Comparison of ENCODE assay signal across 2 cellular contexts in the genomic region with DNA sequence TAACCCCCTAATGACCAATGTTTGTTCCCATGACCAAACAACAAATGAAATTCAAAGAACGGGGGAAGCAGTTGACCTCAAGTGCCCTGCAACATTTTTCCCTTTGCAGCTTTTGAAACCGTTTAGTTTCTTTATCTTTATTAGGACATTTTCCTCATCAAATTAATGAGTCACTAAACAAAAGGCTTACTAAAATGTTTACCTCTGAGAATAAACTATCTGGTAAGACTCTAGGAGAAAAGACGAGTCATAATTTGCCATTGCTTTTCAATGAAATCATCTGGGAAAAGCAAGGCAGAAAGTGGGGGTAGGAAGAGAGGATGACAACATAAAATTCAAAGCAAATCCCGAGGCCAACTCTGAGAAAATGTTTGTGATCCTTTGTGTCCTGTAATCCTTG.
TF ChIP-seq lines count a peak whose summit lies in the region.

No MANE protein-coding gene starts in this region.

TF ChIP-seq in HepG2, 621 proteins besides CTCF, POLR2A, EP300 and RAD21 (continues in another document):
- TF ChIP-seq ZBTB46 (CRISPR knock-in tag; IDR thresholded peaks at IDR 0.05; ENCODE audit: borderline replicate concordance) (no peak), ZNF569 (CRISPR knock-in tag; IDR thresholded peaks at IDR 0.05; ENCODE audit: borderline replicate concordance) (no peak), DNMT3B (CRISPR knock-in tag; conservative IDR thresholded peaks at IDR 0.05) (0 out of 2 replicates have a peak, but pooled peaks have one; percentile 44), PREB (CRISPR knock-in tag; IDR thresholded peaks at IDR 0.05) (no peak), MXD4 (CRISPR knock-in tag; IDR thresholded peaks at IDR 0.05) (no peak), MED1 (CRISPR knock-in tag; IDR thresholded peaks at IDR 0.05) (no peak), RXRB (CRISPR knock-in tag; IDR thresholded peaks at IDR 0.05; ENCODE audit: borderline replicate concordance) (0 out of 2 replicates have a peak, but pooled peaks have one; percentile 13), NAIF1 (CRISPR knock-in tag; IDR thresholded peaks at IDR 0.05; ENCODE audit: borderline replicate concordance) (no peak), ZBTB21 (CRISPR knock-in tag; IDR thresholded peaks at IDR 0.05) (no peak), MIER3 (CRISPR knock-in tag; IDR thresholded peaks at IDR 0.05; ENCODE audit: borderline replicate concordance) (no peak), ZNF205 (CRISPR knock-in tag; IDR thresholded peaks at IDR 0.05) (peak; percentile 87), ZNF687 (CRISPR knock-in tag; IDR thresholded peaks at IDR 0.05) (no peak)
- TF ChIP-seq, protein P1, sequence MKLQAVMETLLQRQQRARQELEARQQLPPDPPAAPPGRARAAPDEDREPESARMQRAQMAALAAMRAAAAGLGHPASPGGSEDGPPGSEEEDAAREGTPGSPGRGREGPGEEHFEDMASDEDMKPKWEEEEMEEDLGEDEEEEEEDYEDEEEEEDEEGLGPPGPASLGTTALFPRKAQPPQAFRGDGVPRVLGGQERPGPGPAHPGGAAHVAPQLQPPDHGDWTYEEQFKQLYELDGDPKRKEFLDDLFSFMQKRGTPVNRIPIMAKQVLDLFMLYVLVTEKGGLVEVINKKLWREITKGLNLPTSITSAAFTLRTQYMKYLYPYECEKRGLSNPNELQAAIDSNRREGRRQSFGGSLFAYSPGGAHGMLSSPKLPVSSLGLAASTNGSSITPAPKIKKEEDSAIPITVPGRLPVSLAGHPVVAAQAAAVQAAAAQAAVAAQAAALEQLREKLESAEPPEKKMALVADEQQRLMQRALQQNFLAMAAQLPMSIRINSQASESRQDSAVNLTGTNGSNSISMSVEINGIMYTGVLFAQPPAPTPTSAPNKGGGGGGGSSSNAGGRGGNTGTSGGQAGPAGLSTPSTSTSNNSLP (IDR thresholded peaks at IDR 0.05; ENCODE audit: low read depth, low read length) = peak; percentile 22; the same call in 1 of the 2 replicates
- TF ChIP-seq, protein P2, sequence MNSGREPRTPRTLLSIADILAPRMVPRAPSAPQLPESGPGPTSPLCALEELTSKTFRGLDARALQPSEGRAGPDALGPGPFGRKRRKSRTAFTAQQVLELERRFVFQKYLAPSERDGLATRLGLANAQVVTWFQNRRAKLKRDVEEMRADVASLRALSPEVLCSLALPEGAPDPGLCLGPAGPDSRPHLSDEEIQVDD (CRISPR knock-in tag; IDR thresholded peaks at IDR 0.05; ENCODE audit: borderline replicate concordance) = no peak

TF ChIP-seq in GM12878, 131 proteins besides CTCF, POLR2A, EP300 and RAD21:
- TF ChIP-seq SIX5 (IDR thresholded peaks at IDR 0.05; ENCODE audit: low read depth, low read length, severe bottlenecking) (no peak), IKZF2 (IDR thresholded peaks at IDR 0.05) (no peak), ZNF207 (IDR thresholded peaks at IDR 0.05; ENCODE audit: borderline replicate concordance) (no peak), CHD4 (IDR thresholded peaks at IDR 0.05) (no peak), ETV6 (conservative IDR thresholded peaks at IDR 0.05 in 1 of 2, IDR thresholded peaks at IDR 0.05 in 1 of 2; ENCODE audit: borderline replicate concordance in 1 of 2, low read depth in 1 of 2) (no peak), NKRF (conservative IDR thresholded peaks at IDR 0.05) (no peak), ZSCAN29 (IDR thresholded peaks at IDR 0.05) (no peak), ASH2L (IDR thresholded peaks at IDR 0.05; ENCODE audit: borderline replicate concordance, low read depth) (no peak), ESRRA (IDR thresholded peaks at IDR 0.05; ENCODE audit: low read length) (no peak), NFIC (IDR thresholded peaks at IDR 0.05; ENCODE audit: low read depth, low read length) (no peak), SMARCA5 (IDR thresholded peaks at IDR 0.05) (no peak), HCFC1 (IDR thresholded peaks at IDR 0.05; ENCODE audit: low read length) (no peak), SUPT20H (IDR thresholded peaks at IDR 0.05; ENCODE audit: borderline replicate concordance, control insufficient read depth, low read depth, low read length) (no peak), WRNIP1 (IDR thresholded peaks at IDR 0.05; ENCODE audit: borderline replicate concordance, low read depth, low read length) (no peak), SIN3A (IDR thresholded peaks at IDR 0.05; ENCODE audit: low read depth, low read length) (no peak), BCL11A (IDR thresholded peaks at IDR 0.05; ENCODE audit: low read depth, low read length) (no peak), CEBPB (IDR thresholded peaks at IDR 0.05; ENCODE audit: borderline replicate concordance in 1 of 2, low read depth in 2 of 2, low read length in 2 of 2) (no peak), SKIL (IDR thresholded peaks at IDR 0.05; ENCODE audit: low read depth, poor library complexity, severe bottlenecking) (no peak)
- TF ChIP-seq, protein P3, sequence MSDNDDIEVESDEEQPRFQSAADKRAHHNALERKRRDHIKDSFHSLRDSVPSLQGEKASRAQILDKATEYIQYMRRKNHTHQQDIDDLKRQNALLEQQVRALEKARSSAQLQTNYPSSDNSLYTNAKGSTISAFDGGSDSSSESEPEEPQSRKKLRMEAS (IDR thresholded peaks at IDR 0.05; ENCODE audit: low read depth, low read length) = no peak
- TF ChIP-seq, protein P4, sequence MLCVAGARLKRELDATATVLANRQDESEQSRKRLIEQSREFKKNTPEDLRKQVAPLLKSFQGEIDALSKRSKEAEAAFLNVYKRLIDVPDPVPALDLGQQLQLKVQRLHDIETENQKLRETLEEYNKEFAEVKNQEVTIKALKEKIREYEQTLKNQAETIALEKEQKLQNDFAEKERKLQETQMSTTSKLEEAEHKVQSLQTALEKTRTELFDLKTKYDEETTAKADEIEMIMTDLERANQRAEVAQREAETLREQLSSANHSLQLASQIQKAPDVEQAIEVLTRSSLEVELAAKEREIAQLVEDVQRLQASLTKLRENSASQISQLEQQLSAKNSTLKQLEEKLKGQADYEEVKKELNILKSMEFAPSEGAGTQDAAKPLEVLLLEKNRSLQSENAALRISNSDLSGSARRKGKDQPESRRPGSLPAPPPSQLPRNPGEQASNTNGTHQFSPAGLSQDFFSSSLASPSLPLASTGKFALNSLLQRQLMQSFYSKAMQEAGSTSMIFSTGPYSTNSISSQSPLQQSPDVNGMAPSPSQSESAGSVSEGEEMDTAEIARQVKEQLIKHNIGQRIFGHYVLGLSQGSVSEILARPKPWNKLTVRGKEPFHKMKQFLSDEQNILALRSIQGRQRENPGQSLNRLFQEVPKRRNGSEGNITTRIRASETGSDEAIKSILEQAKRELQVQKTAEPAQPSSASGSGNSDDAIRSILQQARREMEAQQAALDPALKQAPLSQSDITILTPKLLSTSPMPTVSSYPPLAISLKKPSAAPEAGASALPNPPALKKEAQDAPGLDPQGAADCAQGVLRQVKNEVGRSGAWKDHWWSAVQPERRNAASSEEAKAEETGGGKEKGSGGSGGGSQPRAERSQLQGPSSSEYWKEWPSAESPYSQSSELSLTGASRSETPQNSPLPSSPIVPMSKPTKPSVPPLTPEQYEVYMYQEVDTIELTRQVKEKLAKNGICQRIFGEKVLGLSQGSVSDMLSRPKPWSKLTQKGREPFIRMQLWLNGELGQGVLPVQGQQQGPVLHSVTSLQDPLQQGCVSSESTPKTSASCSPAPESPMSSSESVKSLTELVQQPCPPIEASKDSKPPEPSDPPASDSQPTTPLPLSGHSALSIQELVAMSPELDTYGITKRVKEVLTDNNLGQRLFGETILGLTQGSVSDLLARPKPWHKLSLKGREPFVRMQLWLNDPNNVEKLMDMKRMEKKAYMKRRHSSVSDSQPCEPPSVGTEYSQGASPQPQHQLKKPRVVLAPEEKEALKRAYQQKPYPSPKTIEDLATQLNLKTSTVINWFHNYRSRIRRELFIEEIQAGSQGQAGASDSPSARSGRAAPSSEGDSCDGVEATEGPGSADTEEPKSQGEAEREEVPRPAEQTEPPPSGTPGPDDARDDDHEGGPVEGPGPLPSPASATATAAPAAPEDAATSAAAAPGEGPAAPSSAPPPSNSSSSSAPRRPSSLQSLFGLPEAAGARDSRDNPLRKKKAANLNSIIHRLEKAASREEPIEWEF (IDR thresholded peaks at IDR 0.05; ENCODE audit: insufficient replicate concordance, low read depth, low read length) = no peak
